8 cellular contexts compared by ENCODE assay signal in the genomic region with DNA sequence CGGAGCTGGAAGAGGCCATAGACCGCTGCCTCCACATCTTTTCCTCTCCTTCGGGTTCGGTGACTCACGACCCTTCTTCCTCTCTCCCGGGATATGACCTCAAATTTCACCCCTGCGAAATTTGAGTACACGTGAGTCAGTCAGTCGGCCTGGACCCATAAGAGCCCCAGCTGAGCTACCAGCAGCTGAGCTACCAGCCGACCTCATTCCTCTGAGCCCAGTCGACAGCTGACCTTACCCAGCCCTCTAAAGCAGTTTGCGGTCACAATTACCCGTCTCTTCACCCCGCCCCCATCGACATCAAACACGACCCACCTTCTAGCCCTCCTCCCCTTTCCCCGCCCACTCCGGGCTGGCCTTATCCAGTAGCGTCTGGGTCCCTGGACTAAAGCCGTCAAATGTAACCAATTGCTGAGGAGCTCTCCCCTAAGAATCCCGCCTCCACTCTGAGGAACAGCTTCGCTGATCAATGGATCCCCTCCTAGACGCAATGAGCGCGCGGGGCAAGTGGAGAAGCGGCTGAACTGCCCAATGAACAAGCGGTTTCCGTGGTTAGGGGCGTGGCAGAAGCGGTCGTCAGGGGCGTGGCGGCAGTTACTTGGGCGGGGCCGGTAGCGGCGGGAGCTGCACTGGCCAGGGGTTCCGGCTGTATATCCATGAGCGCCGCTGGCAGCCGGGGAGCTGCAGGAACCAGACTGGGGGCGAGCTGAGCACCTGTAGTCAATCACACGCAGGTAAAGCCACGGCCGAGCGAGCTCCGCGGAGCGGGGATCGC. TPM values are rescaled to one million over a fixed set of nuclear protein-coding genes. Genes with fewer than 3 reads are reported as not detected.
A peak's percentile ranks its signal among the peaks of the same experiment; 100 is the strongest.
DNase-seq lines count a peak whose midpoint lies in the region; ATAC-seq, FAIRE-seq and TF ChIP-seq lines count a peak whose summit lies in the region.

Gene ABHD2 (plus strand): TSS at position 627 of the 775 bp plus-strand sequence. CDS start 27,872 bp downstream, outside the sequence.

- H3K9me2 ChIP-seq in OCI-LY7 (ENCODE audit: insufficient read depth, low read length): no peaks in the 10 kb centered on the region

- peak; percentile 95 for ATAC-seq in GM21526 (IDR thresholded peaks at IDR 0.05; ENCODE audit: low FRiP score, unreplicated experiment)

- no peak for TF ChIP-seq POLR2A in endothelial cell of umbilical vein (IDR thresholded peaks at IDR 0.05; ENCODE audit: low read depth, low read length)

- peak within 1 kb of the TSS; percentile 76 for H3K4me2 ChIP-seq in OCI-LY7 (ENCODE audit: low read length)
- H3K4me2 ChIP-seq in endothelial cell of umbilical vein (ENCODE audit: insufficient read depth, low read length): peak within 1 kb of the TSS; percentile 69

- DNase-seq in D721Med (ENCODE audit: insufficient read length, low spot score): peak; percentile 80
- peak; percentile 94 for DNase-seq in HuH-7.5 (ENCODE audit: low spot score)
- peak; percentile 100 for DNase-seq in OCI-LY7 (ENCODE audit: low spot score)
- DNase-seq in activated T-cell treated with anti-CD3 and anti-CD28 coated beads for 1 hour (ENCODE audit: low read depth): peak; percentile 95
- DNase-seq in endothelial cell of umbilical vein (ENCODE audit: low read depth, low spot score): peak; percentile 100
- DNase-seq in middle frontal gyrus (ENCODE audit: extremely low spot score, low spot score): peak; percentile 100
- peak; percentile 89 to 94 for DNase-seq in stimulated activated CD8-positive, alpha-beta memory T cell treated with anti-CD3 and anti-CD28 coated beads, Interleukin-4, amount 100 ng/mL, for 1 hour (ENCODE audit: low read depth in 2 of 2, low spot score in 1 of 2)

- H3K79me2 ChIP-seq in OCI-LY7 (ENCODE audit: insufficient read depth, low read depth, low read length) (no peaks in the 10 kb centered on the region), endothelial cell of umbilical vein (ENCODE audit: control insufficient read depth, insufficient read depth, low read length) (peaks cover 24% of the 10 kb centered on the region)

- no peaks in the 10 kb centered on the region for H3K9me1 ChIP-seq in endothelial cell of umbilical vein (replicated peaks; ENCODE audit: control insufficient read depth, extremely low read depth, insufficient read depth, low read length)

- dilution Hi-C loops in endothelial cell of umbilical vein (cut with MboI; ENCODE audit: extremely low pct_ligation_motif_present, low sequenced_read_pairs): no loop called here

- POLR2A ChIA-PET in OCI-LY7 (lab: Charles Lee): interaction anchor here (0.6 to 3.1 kb wide), 11 partner anchors 8 to 786 kb away, joined by 3 to 15 read pairs (median 4); partner anchors contain the start of gene FANCI
- POLR2A ChIA-PET in endothelial cell of umbilical vein (lab: Charles Lee): interaction anchor here (0.6 to 2.1 kb wide), 9 partner anchors 15 to 193 kb away, joined by 3 to 11 read pairs (median 3); partner anchors contain the start of gene HAPLN3

- BruUV-seq in OCI-LY7 (replicated peaks; lab: Mats Ljungman, UMichigan): no TSS peak
- BruUV-seq in endothelial cell of umbilical vein (replicated peaks; lab: Mats Ljungman, UMichigan): no TSS peak

- peaks cover 28% of the 10 kb centered on the region for H3K4me1 ChIP-seq in OCI-LY7 (ENCODE audit: insufficient read depth, low read length, poor library complexity, severe bottlenecking)
- H3K4me1 ChIP-seq in endothelial cell of umbilical vein (ENCODE audit: control insufficient read depth, extremely low read depth, insufficient read depth, low read length): peaks cover 42% of the 10 kb centered on the region

- no peaks in the 10 kb centered on the region for H3K9me3 ChIP-seq in OCI-LY7 (ENCODE audit: low read length)
- H3K9me3 ChIP-seq in endothelial cell of umbilical vein (replicated peaks; ENCODE audit: control insufficient read depth, insufficient read depth, low read length): no peaks in the 10 kb centered on the region

- H3K36me3 ChIP-seq in OCI-LY7 (ENCODE audit: insufficient read depth, low read length) (no peaks in the 10 kb centered on the region), endothelial cell of umbilical vein (ENCODE audit: control insufficient read depth in 2 of 2, extremely low read depth in 1 of 2, insufficient read depth in 2 of 2, low read length in 2 of 2) (no peaks in the 10 kb centered on the region)

- H2AFZ ChIP-seq in OCI-LY7 (ENCODE audit: low read length) (peak within 1 kb of the TSS; percentile 91; the same call in 1 of the 2 replicates), endothelial cell of umbilical vein (ENCODE audit: low read depth, low read length) (peak within 1 kb of the TSS; percentile 46)

- CTCF ChIA-PET in OCI-LY7 (lab: Charles Lee; ENCODE audit: unreplicated experiment) (interaction anchor here (0.7 kb wide), 1 partner anchor 246 kb away, joined by 3 read pairs; the partner anchor contains the start of gene POLG), endothelial cell of umbilical vein (lab: Charles Lee) (interaction anchor here (0.6 to 5.1 kb wide), 19 partner anchors 10 to 183 kb away, joined by 3 to 73 read pairs (median 4); partner anchors contain the start of gene FANCI)

- H3K27me3 ChIP-seq in endothelial cell of umbilical vein (ENCODE audit: control insufficient read depth in 2 of 2, insufficient read depth in 2 of 2, low read length in 2 of 2): no peaks in the 10 kb centered on the region

- TF ChIP-seq CTCF in D721Med (IDR thresholded peaks at IDR 0.05; ENCODE audit: insufficient read depth, missing control alignments) (no peak), OCI-LY7 (conservative IDR thresholded peaks at IDR 0.05; ENCODE audit: low read length) (no peak), endothelial cell of umbilical vein (IDR thresholded peaks at IDR 0.05; ENCODE audit: extremely low read depth in 1 of 2, insufficient read depth in 1 of 2, low read depth in 1 of 2, low read length in 2 of 2) (no peak)

- H4K20me1 ChIP-seq in OCI-LY7 (ENCODE audit: insufficient read depth, low read length) (no peaks in the 10 kb centered on the region), endothelial cell of umbilical vein (replicated peaks; ENCODE audit: control insufficient read depth, extremely low read depth, insufficient read depth, low read length) (no peaks in the 10 kb centered on the region)

- intact Hi-C loops in OCI-LY7 (cut with micrococcal nuclease; ENCODE audit: unreplicated experiment): loop anchor here (5.0 to 10.0 kb wide), 2 partner anchors 176 to 463 kb away; partner anchors contain the start of genes AEN and MFGE8
- intact Hi-C loops in endothelial cell of umbilical vein (cut with micrococcal nuclease): loop anchor here (1.0 kb wide), 7 partner anchors 17 to 439 kb away; no protein-coding TSS in a partner anchor

- H3K4me3 ChIP-seq in OCI-LY7 (ENCODE audit: low read depth, low read length, poor library complexity, severe bottlenecking): peak within 1 kb of the TSS; percentile 88
- peak within 1 kb of the TSS; percentile 5 to 63 (median 36) for H3K4me3 ChIP-seq in endothelial cell of umbilical vein (replicated peaks in 1 of 3; ENCODE audit: insufficient read depth in 1 of 3, low read depth in 1 of 3, low read length in 3 of 3)

- peak within 1 kb of the TSS; percentile 25 for H3K27ac ChIP-seq in OCI-LY7 (ENCODE audit: low read depth, low read length, poor library complexity, severe bottlenecking)
- peak within 1 kb of the TSS; percentile 71 for H3K27ac ChIP-seq in endothelial cell of umbilical vein (ENCODE audit: insufficient read depth, low read depth, low read length)

- peak within 1 kb of the TSS; percentile 56 for H3K9ac ChIP-seq in endothelial cell of umbilical vein (replicated peaks; ENCODE audit: extremely low read depth, insufficient read depth, low read length)

- no peak for FAIRE-seq in D721Med (lab: Jason Lieb, UNC)
- peak; percentile 97 for FAIRE-seq in endothelial cell of umbilical vein (lab: Jason Lieb, UNC)

TF ChIP-seq in endothelial cell of umbilical vein, 7 proteins besides CTCF, POLR2A, EP300 and RAD21:
- TF ChIP-seq JUN (IDR thresholded peaks at IDR 0.05; ENCODE audit: borderline replicate concordance, insufficient read depth, insufficient read length, low read depth): peak; percentile 68
- TF ChIP-seq GATA2 (IDR thresholded peaks at IDR 0.05; ENCODE audit: insufficient read depth, insufficient read length, low read depth, low read length): no peak
- no peak for TF ChIP-seq MYC (IDR thresholded peaks at IDR 0.05; ENCODE audit: low read depth, low read length)
- TF ChIP-seq, protein P1, sequence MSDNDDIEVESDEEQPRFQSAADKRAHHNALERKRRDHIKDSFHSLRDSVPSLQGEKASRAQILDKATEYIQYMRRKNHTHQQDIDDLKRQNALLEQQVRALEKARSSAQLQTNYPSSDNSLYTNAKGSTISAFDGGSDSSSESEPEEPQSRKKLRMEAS (IDR thresholded peaks at IDR 0.05; ENCODE audit: insufficient read depth, insufficient read length): no peak
- peak; percentile 83 for TF ChIP-seq FOS (IDR thresholded peaks at IDR 0.05; ENCODE audit: borderline replicate concordance, insufficient read depth, low read length)
- TF ChIP-seq POLR2AphosphoS5 (IDR thresholded peaks at IDR 0.05; ENCODE audit: insufficient read depth, low read depth, low read length): peak; percentile 38

RNA-seq across cellular contexts. Expression of gene ABHD2, which starts in this region (rescaled TPM):
- 12.6 and 16.1 TPM in 2 replicates for total RNA-seq in OCI-LY7 (2014; rRNA removed; shearing (Covaris generic))
- total RNA-seq in OCI-LY7 (2022): 22.8 and 30.3 TPM in 2 replicates
- total RNA-seq in endothelial cell of umbilical vein: 52.3 and 62.2 TPM in 2 replicates
- 14.0 and 16.3 TPM in 2 replicates for polyA plus RNA-seq in endothelial cell of umbilical vein
- polyA plus RNA-seq in endothelial cell of umbilical vein (2011; cell fraction: cytosol; rRNA removed): 18.3 and 22.4 TPM in 2 replicates
- 19.6 and 20.8 TPM in 2 replicates for polyA plus RNA-seq in endothelial cell of umbilical vein (2011; cell fraction: nucleus; rRNA removed)
- polyA plus RNA-seq in endothelial cell of umbilical vein (2012): 20.9 and 27.4 TPM in 2 replicates
- 139 and 168 TPM in 2 replicates for polyA minus RNA-seq in endothelial cell of umbilical vein
- polyA minus RNA-seq in endothelial cell of umbilical vein (2011; cell fraction: cytosol; rRNA and poly(A)+ RNA removed): 22.2 TPM
- 32.8 and 59.9 TPM in 2 replicates for polyA minus RNA-seq in endothelial cell of umbilical vein (2011; cell fraction: nucleus; rRNA and poly(A)+ RNA removed)

Comparison
In these comparisons a context has a peak if more than half of its experiments do, and no peak if none do; other contexts are left out.
1. Peak in every context shown above with its lines: DNase-seq, ATAC-seq, H3K4me3 ChIP-seq and H3K27ac ChIP-seq.